ENCODE assay signal across 25 cellular contexts in the genomic region with DNA sequence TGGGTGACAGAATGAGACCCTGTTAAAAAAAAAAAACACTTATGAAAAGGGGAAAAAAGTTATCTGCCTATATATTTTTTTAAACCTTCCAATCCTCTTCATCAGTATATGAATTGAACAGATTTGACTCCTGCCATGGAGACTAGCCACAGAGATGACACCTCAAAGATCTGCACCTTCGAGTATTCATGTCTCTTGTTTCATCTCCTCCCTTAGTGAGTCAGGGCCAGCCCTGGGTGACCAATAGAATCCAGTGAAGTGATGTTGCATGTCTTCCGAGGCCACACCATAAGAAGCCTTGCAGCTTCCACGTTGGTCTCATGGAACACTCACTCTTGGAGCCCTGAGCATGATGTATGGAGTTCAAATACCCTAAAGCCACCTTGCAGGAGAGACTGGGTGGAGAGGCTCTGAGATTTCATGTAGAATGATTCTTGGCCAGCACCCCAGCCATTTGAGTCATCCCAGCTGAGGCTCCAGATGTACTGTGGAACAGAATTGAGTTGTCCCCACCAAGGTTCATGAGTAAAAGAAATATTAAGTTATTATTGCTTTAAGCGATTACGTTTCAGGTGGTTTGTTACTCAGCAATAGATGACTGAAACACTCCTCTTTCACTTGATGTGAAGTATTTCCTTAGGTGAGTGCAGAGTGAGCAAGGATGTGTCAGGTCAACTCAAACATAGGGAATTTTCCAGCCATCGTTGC. TPM values are rescaled to one million over a fixed set of nuclear protein-coding genes. Genes with fewer than 3 reads are reported as not detected.
DNase-seq lines count a peak whose midpoint lies in the region; ATAC-seq and TF ChIP-seq lines count a peak whose summit lies in the region.
"Had no signal": no experiment of that assay in that cellular context is flagged by ENCODE, and none has a peak within 500 bp of the region (broad histone marks: within the 10 kb centered on the region; RNA-seq: fewer than 3 reads in every experiment).

No MANE protein-coding gene starts in this region.

- peak overlapping the region; percentile 36 for H3K27ac Mint-ChIP-seq in activated T-helper 17 cell treated with anti-CD3 and anti-CD28 coated beads, Interleukin-2, amount 50 U/mL, for 72 hours
- H3K27ac Mint-ChIP-seq: natural killer cell had no signal

- TF ChIP-seq CTCF in fibroblast of mammary gland (conservative IDR thresholded peaks at IDR 0.05; ENCODE audit: control insufficient read depth, insufficient read depth, low read depth, low read length): no peak
- TF ChIP-seq CTCF in upper lobe of right lung (IDR thresholded peaks at IDR 0.05): no peak
- no peak for TF ChIP-seq CTCF in gastrocnemius medialis (IDR thresholded peaks at IDR 0.05 in 4 of 5, conservative IDR thresholded peaks at IDR 0.05 in 1 of 5)

- H3K9me3 ChIP-seq in upper lobe of right lung (no peaks in the 10 kb centered on the region), gastrocnemius medialis (no peaks in the 10 kb centered on the region), mesenchymal stem cell (ENCODE audit: control insufficient read depth, low read length) (no peaks in the 10 kb centered on the region)
- H3K9me3 ChIP-seq: pancreas had no signal

- no peaks in the 10 kb centered on the region for H3K4me1 Mint-ChIP-seq in activated T-helper 17 cell treated with anti-CD3 and anti-CD28 coated beads, Interleukin-2, amount 50 U/mL, for 72 hours
- H3K4me1 Mint-ChIP-seq: H9 had no signal

- H2BK12ac ChIP-seq in mesenchymal stem cell (ENCODE audit: low read length in 2 of 2): no peak overlapping the region

- no peak overlapping the region for H3K23ac ChIP-seq in mesenchymal stem cell (ENCODE audit: low read length in 2 of 2)

- H3K27me3 ChIP-seq in upper lobe of right lung: no peaks in the 10 kb centered on the region
- no peaks in the 10 kb centered on the region for H3K27me3 ChIP-seq in gastrocnemius medialis
- H3K27me3 ChIP-seq in mesenchymal stem cell (ENCODE audit: control insufficient read depth in 1 of 2, insufficient read depth in 1 of 2, low read length in 2 of 2): peaks cover 0 to 4% of the 10 kb centered on the region in 2 experiments
- H3K27me3 ChIP-seq: pancreas had no signal

- peak; percentile 65 for ATAC-seq in activated T-helper 17 cell treated with anti-CD3 and anti-CD28 coated beads, Interleukin-2, amount 50 U/mL, for 72 hours (replicated peaks)
- ATAC-seq in upper lobe of right lung: no peak
- ATAC-seq in gastrocnemius medialis: no peak
- ATAC-seq in GM21619 (IDR thresholded peaks at IDR 0.05; ENCODE audit: unreplicated experiment): no peak
- ATAC-seq: natural killer cell, pancreas had no signal

- peak; percentile 37 for DNase-seq in AG20443 (ENCODE audit: low spot score)
- peak; percentile 43 for DNase-seq in GM03348 (ENCODE audit: low spot score)
- peak; percentile 81 for DNase-seq in fibroblast of mammary gland (ENCODE audit: low read depth)
- DNase-seq in upper lobe of right lung: no peak
- no peak for DNase-seq in gastrocnemius medialis
- no peak for DNase-seq in mesenchymal stem cell
- DNase-seq: activated CD8-positive, alpha-beta memory T cell treated with anti-CD3 and anti-CD28 coated beads for 24 hours; activated effector memory CD4-positive, alpha-beta T cell treated with Interleukin-2 at 50 U/mL for 16 hours; C1 segment of cervical spinal cord; effector memory CD4-positive, alpha-beta T cell; foreskin melanocyte; GDM1; H9; mesendoderm; MM.1S; natural killer cell; NCI-H146; NCI-H2171 treated with DMSO at 0.1 percent for 48 hours; NCI-H69; pancreas; stimulated activated CD4-positive, alpha-beta T cell treated with anti-CD3 and anti-CD28 coated beads, Interleukin-4, amount 100 ng/mL, for 1 hour; T-helper 2 cell; WERI-Rb-1 had no signal

- TF ChIP-seq POLR2A in gastrocnemius medialis (IDR thresholded peaks at IDR 0.05): no peak

- H2AFZ ChIP-seq in mesenchymal stem cell (ENCODE audit: low read depth, low read length): no peak overlapping the region

- no peak overlapping the region for H4K8ac ChIP-seq in mesenchymal stem cell (ENCODE audit: low read length)

- in situ Hi-C loops in gastrocnemius medialis (cut with MboI; ENCODE audit: low sequenced_read_pairs in 4 of 4): no loop called here

- no peaks in the 10 kb centered on the region for H3K36me3 Mint-ChIP-seq in activated T-helper 17 cell treated with anti-CD3 and anti-CD28 coated beads, Interleukin-2, amount 50 U/mL, for 72 hours (ENCODE audit: low read depth)
- H3K36me3 Mint-ChIP-seq: natural killer cell had no signal

- no peak overlapping the region for H3K4me3 ChIP-seq in fibroblast of mammary gland (ENCODE audit: control insufficient read depth, low read depth, low read length)
- H3K4me3 ChIP-seq in upper lobe of right lung: no peak overlapping the region
- H3K4me3 ChIP-seq in gastrocnemius medialis: no peak overlapping the region
- no peak overlapping the region for H3K4me3 ChIP-seq in mesenchymal stem cell (ENCODE audit: insufficient read depth in 1 of 2, low read depth in 1 of 2, low read length in 2 of 2)
- H3K4me3 ChIP-seq: pancreas had no signal

- H3K14ac ChIP-seq in mesenchymal stem cell (ENCODE audit: low read length in 2 of 2): no peak overlapping the region

- no peaks in the 10 kb centered on the region for H3K4me1 ChIP-seq in upper lobe of right lung
- no peaks in the 10 kb centered on the region for H3K4me1 ChIP-seq in gastrocnemius medialis
- H3K4me1 ChIP-seq in mesenchymal stem cell (ENCODE audit: control insufficient read depth, insufficient read depth, low read depth, low read length): peaks cover 1% of the 10 kb centered on the region
- H3K4me1 ChIP-seq: pancreas had no signal

- H2BK15ac ChIP-seq in mesenchymal stem cell (ENCODE audit: low read depth, poor library complexity, severe bottlenecking): no peak overlapping the region

- H3K79me1 ChIP-seq in mesenchymal stem cell (replicated peaks; ENCODE audit: low read length, poor library complexity, severe bottlenecking): no peaks in the 10 kb centered on the region

- WGBS in mesenchymal stem cell: 94% methylated on average over 6 of the region's 6 CpGs

- H3K4ac ChIP-seq in mesenchymal stem cell (ENCODE audit: low read depth in 1 of 2, low read length in 2 of 2): no peak overlapping the region

- no peaks in the 10 kb centered on the region for H3K36me3 ChIP-seq in upper lobe of right lung
- H3K36me3 ChIP-seq in gastrocnemius medialis: no peaks in the 10 kb centered on the region
- H3K36me3 ChIP-seq in mesenchymal stem cell (ENCODE audit: control insufficient read depth in 1 of 2, insufficient read depth in 2 of 2, low read depth in 1 of 2, low read length in 2 of 2): no peaks in the 10 kb centered on the region
- H3K36me3 ChIP-seq: pancreas, WERI-Rb-1 had no signal

- no peak overlapping the region for H2AK5ac ChIP-seq in mesenchymal stem cell (ENCODE audit: low read length, severe bottlenecking)

- no peak overlapping the region for H3K4me2 ChIP-seq in mesenchymal stem cell (ENCODE audit: low read length, poor library complexity, severe bottlenecking)

- no peak overlapping the region for H2BK5ac ChIP-seq in mesenchymal stem cell (ENCODE audit: low read depth, low read length, poor library complexity, severe bottlenecking)

- H2BK120ac ChIP-seq in mesenchymal stem cell (ENCODE audit: low read depth, low read length): no peak overlapping the region

- H3K27ac ChIP-seq in upper lobe of right lung (no peak overlapping the region), gastrocnemius medialis (no peak overlapping the region), mesenchymal stem cell (ENCODE audit: low read length, poor library complexity, severe bottlenecking) (no peak overlapping the region)
- H3K27ac ChIP-seq: pancreas, WERI-Rb-1 had no signal

- intact Hi-C loops in upper lobe of right lung (cut with DNase I) (no loop called here), gastrocnemius medialis (cut with DNase I; ENCODE audit: low total_unique reads) (no loop called here)

- no peak overlapping the region for H3K18ac ChIP-seq in mesenchymal stem cell (ENCODE audit: low read depth in 1 of 2, low read length in 2 of 2)

- H3K4me3 Mint-ChIP-seq in activated T-helper 17 cell treated with anti-CD3 and anti-CD28 coated beads, Interleukin-2, amount 50 U/mL, for 72 hours: no peak overlapping the region
- H3K4me3 Mint-ChIP-seq: H9, natural killer cell had no signal

- no peak overlapping the region for H3K9ac ChIP-seq in mesenchymal stem cell (ENCODE audit: low read length)

- no peaks in the 10 kb centered on the region for H3K27me3 Mint-ChIP-seq in activated T-helper 17 cell treated with anti-CD3 and anti-CD28 coated beads, Interleukin-2, amount 50 U/mL, for 72 hours

- no peak overlapping the region for H4K91ac ChIP-seq in mesenchymal stem cell (ENCODE audit: low read length)

- no peaks in the 10 kb centered on the region for H3K9me3 Mint-ChIP-seq in activated T-helper 17 cell treated with anti-CD3 and anti-CD28 coated beads, Interleukin-2, amount 50 U/mL, for 72 hours
- H3K9me3 Mint-ChIP-seq: natural killer cell had no signal

RNA-seq across cellular contexts. Expression of a gene that starts 5.1 kb away (rescaled TPM):
- total RNA-seq in activated T-helper 17 cell treated with anti-CD3 and anti-CD28 coated beads, Interleukin-2, amount 50 U/mL, for 72 hours: 1 to 10 TPM; 6.6 to 7.1 TPM
- total RNA-seq in upper lobe of right lung (15.5 TPM), gastrocnemius medialis (1 to 10 TPM; 1.1 to 3.1 (median 2.7) TPM)
- 9.7 TPM for polyA plus RNA-seq in mesenchymal stem cell (2013, experiment 1 of 2)
- 10.4 TPM for polyA plus RNA-seq in mesenchymal stem cell (2013, experiment 2 of 2)

Comparison
In these comparisons a context has a peak if more than half of its experiments do, and no peak if none do; other contexts are left out.
1. DNase-seq: peak in AG20443 (single experiment), GM03348 (single experiment) and fibroblast of mammary gland (single experiment); none in upper lobe of right lung (single experiment), gastrocnemius medialis (0 of 2) and mesenchymal stem cell (single experiment).